In the genomic region with DNA sequence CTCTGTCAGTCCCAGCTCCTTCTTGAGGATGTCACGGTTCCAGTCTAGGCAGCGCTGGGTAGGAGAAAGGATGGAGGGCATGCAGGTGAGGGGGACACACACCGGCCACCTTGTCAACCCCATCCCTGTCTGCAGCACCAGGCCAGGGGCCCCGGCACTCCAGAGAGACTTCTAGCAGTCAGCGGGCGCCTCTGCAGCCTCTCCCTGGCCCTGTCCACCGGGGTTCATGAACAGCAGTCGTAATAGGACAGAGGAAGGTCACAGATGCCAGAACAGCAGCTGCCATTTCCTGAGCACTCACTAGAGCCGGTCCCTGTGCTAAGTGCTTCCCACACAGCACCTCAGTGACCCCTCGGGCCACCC, we compare ENCODE assay signal across 21 cellular contexts. TPM values are rescaled to one million over a fixed set of nuclear protein-coding genes. Genes with fewer than 3 reads are reported as not detected.
DNase-seq lines count a peak whose midpoint lies in the region; ATAC-seq and TF ChIP-seq lines count a peak whose summit lies in the region.
"Had no signal": no experiment of that assay in that cellular context is flagged by ENCODE, and none has a peak within 500 bp of the region (broad histone marks: within the 10 kb centered on the region; RNA-seq: fewer than 3 reads in every experiment).

No MANE protein-coding gene starts in this region.

- H3K4me1 ChIP-seq in neuronal stem cell (ENCODE audit: control insufficient read depth in 2 of 2, insufficient read depth in 1 of 2, low read depth in 1 of 2, low read length in 2 of 2) (no peaks in the 10 kb centered on the region), aorta (ENCODE audit: control insufficient read depth in 1 of 2, insufficient read depth in 2 of 2, low read length in 2 of 2) (no peaks in the 10 kb centered on the region), BE2C (no peaks in the 10 kb centered on the region), mesenchymal stem cell (ENCODE audit: control insufficient read depth, insufficient read depth, low read depth, low read length) (peaks cover 2% of the 10 kb centered on the region)

- intact Hi-C loops in aorta (cut with DNase I) = no loop called here

- H3K18ac ChIP-seq in neuronal stem cell (ENCODE audit: low read length) = no peak overlapping the region
- no peak overlapping the region for H3K18ac ChIP-seq in mesenchymal stem cell (ENCODE audit: low read depth in 1 of 2, low read length in 2 of 2)

- H2BK120ac ChIP-seq in neuronal stem cell (ENCODE audit: low read depth, low read length) (no peak overlapping the region), mesenchymal stem cell (ENCODE audit: low read depth, low read length) (no peak overlapping the region)

- H3K79me1 ChIP-seq in neuronal stem cell (ENCODE audit: low read depth, low read length) (no peaks in the 10 kb centered on the region), mesenchymal stem cell (replicated peaks; ENCODE audit: low read length, poor library complexity, severe bottlenecking) (no peaks in the 10 kb centered on the region)

- WGBS in neuronal stem cell (ENCODE audit: extremely low coverage in 2 of 2, insufficient read length in 2 of 2, insufficient replicate concordance in 1 of 2), 2 donors = no CpG with 5 or more reads among the region's 10 CpGs
- WGBS in aorta, 2 donors = 78% methylated on average over 10 of the region's 10 CpGs
- WGBS in mesenchymal stem cell = 74% methylated on average over 10 of the region's 10 CpGs

- H3K9ac ChIP-seq in neuronal stem cell (ENCODE audit: low read depth, low read length, poor library complexity) (no peak overlapping the region), mesenchymal stem cell (ENCODE audit: low read length) (no peak overlapping the region)

- no peak overlapping the region for H3K27ac ChIP-seq in neuronal stem cell (replicated peaks; ENCODE audit: low read length)
- no peak overlapping the region for H3K27ac ChIP-seq in aorta (ENCODE audit: low read depth in 1 of 2, low read length in 2 of 2)
- no peak overlapping the region for H3K27ac ChIP-seq in mesenchymal stem cell (ENCODE audit: low read length, poor library complexity, severe bottlenecking)
- H3K27ac ChIP-seq: 22Rv1; BLaER1 treated with 17β-estradiol and CSF1 and Interleukin-3, amounts not matched to agents 10 nM and 100 nM had no signal

- H3K9me3 Mint-ChIP-seq in chondrocyte (ENCODE audit: low read depth) = no peaks in the 10 kb centered on the region
- H3K9me3 Mint-ChIP-seq: CD4-positive, alpha-beta T cell; CD8-positive, alpha-beta memory T cell; H9 had no signal

- H2AK5ac ChIP-seq in neuronal stem cell (ENCODE audit: low read depth, low read length) = no peak overlapping the region
- no peak overlapping the region for H2AK5ac ChIP-seq in mesenchymal stem cell (ENCODE audit: low read length, severe bottlenecking)

- H3K4me3 Mint-ChIP-seq in chondrocyte (ENCODE audit: unreplicated experiment) = no peak overlapping the region
- H3K4me3 Mint-ChIP-seq: B cell; CD14-positive monocyte; CD4-positive, alpha-beta T cell; CD8-positive, alpha-beta memory T cell; H9 had no signal

- H3K4ac ChIP-seq in neuronal stem cell (ENCODE audit: low read length) (no peak overlapping the region), mesenchymal stem cell (ENCODE audit: low read depth in 1 of 2, low read length in 2 of 2) (no peak overlapping the region)

- H3K4me2 ChIP-seq in neuronal stem cell (ENCODE audit: insufficient read depth, low read length, poor library complexity, severe bottlenecking) (no peak overlapping the region), mesenchymal stem cell (ENCODE audit: low read length, poor library complexity, severe bottlenecking) (no peak overlapping the region)
- H3K4me2 ChIP-seq: BLaER1 treated with 17β-estradiol and CSF1 and Interleukin-3, amounts not matched to agents 10 nM and 100 nM had no signal

- H4K91ac ChIP-seq in neuronal stem cell (ENCODE audit: low read depth, low read length, poor library complexity) (peak overlapping the region; percentile 20), mesenchymal stem cell (ENCODE audit: low read length) (no peak overlapping the region)

- H4K8ac ChIP-seq in neuronal stem cell (ENCODE audit: low read depth, low read length) = no peak overlapping the region
- H4K8ac ChIP-seq in mesenchymal stem cell (ENCODE audit: low read length) = no peak overlapping the region

- ATAC-seq in aorta (ENCODE audit: low FRiP score) = peak; percentile 29
- ATAC-seq: HCT116 had no signal

- H3K27me3 ChIP-seq in neuronal stem cell (ENCODE audit: control insufficient read depth in 3 of 3, insufficient read depth in 3 of 3, low read depth in 1 of 3, low read length in 3 of 3) (peaks cover 0 to 15% (median 0%) of the 10 kb centered on the region in 3 experiments), aorta (ENCODE audit: control insufficient read depth in 1 of 2, insufficient read depth in 2 of 2, low read length in 1 of 2) (no peaks in the 10 kb centered on the region), BE2C (no peaks in the 10 kb centered on the region), mesenchymal stem cell (ENCODE audit: control insufficient read depth in 1 of 2, insufficient read depth in 1 of 2, low read length in 2 of 2) (peaks cover 0 to 68% of the 10 kb centered on the region in 2 experiments)
- H3K27me3 ChIP-seq: BLaER1 treated with 17β-estradiol and CSF1 and Interleukin-3, amounts not matched to agents 10 nM and 100 nM had no signal

- DNase-seq in NCI-H82 (lab: John Stamatoyannopoulos, UW) = peak; percentile 10
- DNase-seq in NCI-H82 treated with DMSO at 0.1 percent for 48 hours (lab: John Stamatoyannopoulos, UW; ENCODE audit: unreplicated experiment) = no peak
- DNase-seq in chondrocyte (ENCODE audit: low spot score) = peak; percentile 77
- DNase-seq in neuronal stem cell (ENCODE audit: low spot score) = no peak
- no peak for DNase-seq in aorta
- DNase-seq in NCI-H2107 (lab: John Stamatoyannopoulos, UW) = no peak
- DNase-seq in BE2C = no peak
- DNase-seq in mesenchymal stem cell = no peak
- DNase-seq: CD4-positive, alpha-beta T cell; CD8-positive, alpha-beta memory T cell; DMS 273 treated with DMSO at 0.1 percent for 48 hours; DMS79; GF-D8; GOT3; H9 had no signal

- H2BK12ac ChIP-seq in neuronal stem cell (ENCODE audit: low read length) (no peak overlapping the region), mesenchymal stem cell (ENCODE audit: low read length in 2 of 2) (no peak overlapping the region)

- TF ChIP-seq CTCF in chondrocyte (IDR thresholded peaks at IDR 0.05) (no peak), BE2C (IDR thresholded peaks at IDR 0.05; ENCODE audit: low read depth, low read length) (no peak)

- H3K4me1 Mint-ChIP-seq in chondrocyte (ENCODE audit: low read depth) = no peaks in the 10 kb centered on the region
- H3K4me1 Mint-ChIP-seq: B cell; CD8-positive, alpha-beta memory T cell; H9 had no signal

- H2BK15ac ChIP-seq in neuronal stem cell (ENCODE audit: low read length) (no peak overlapping the region), mesenchymal stem cell (ENCODE audit: low read depth, poor library complexity, severe bottlenecking) (no peak overlapping the region)

- no peaks in the 10 kb centered on the region for H3K36me3 Mint-ChIP-seq in chondrocyte (ENCODE audit: low read depth)
- H3K36me3 Mint-ChIP-seq: CD8-positive, alpha-beta memory T cell had no signal

- H2AFZ ChIP-seq in neuronal stem cell (ENCODE audit: low read length) (no peak overlapping the region), mesenchymal stem cell (ENCODE audit: low read depth, low read length) (no peak overlapping the region)

- H2BK5ac ChIP-seq in neuronal stem cell (ENCODE audit: low read length) (no peak overlapping the region), mesenchymal stem cell (ENCODE audit: low read depth, low read length, poor library complexity, severe bottlenecking) (no peak overlapping the region)

- H3K4me3 ChIP-seq in neuronal stem cell (ENCODE audit: low read length in 2 of 2) (peak overlapping the region in 1 of 2 donors; percentile 30), aorta (ENCODE audit: low read length in 2 of 2) (no peak overlapping the region), BE2C (ENCODE audit: low read depth, low read length) (no peak overlapping the region), mesenchymal stem cell (ENCODE audit: insufficient read depth in 1 of 2, low read depth in 1 of 2, low read length in 2 of 2) (no peak overlapping the region)
- H3K4me3 ChIP-seq: BLaER1 treated with 17β-estradiol and CSF1 and Interleukin-3, amounts not matched to agents 10 nM and 100 nM had no signal

- H3K23ac ChIP-seq in neuronal stem cell (ENCODE audit: low read depth, low read length, poor library complexity) (no peak overlapping the region), mesenchymal stem cell (ENCODE audit: low read length in 2 of 2) (no peak overlapping the region)

- H3K36me3 ChIP-seq in neuronal stem cell (replicated peaks in 1 of 2; ENCODE audit: control insufficient read depth in 2 of 2, insufficient read depth in 2 of 2, low read length in 2 of 2) (no peaks in the 10 kb centered on the region), aorta (ENCODE audit: control insufficient read depth in 1 of 2, insufficient read depth in 2 of 2, low read length in 1 of 2) (no peaks in the 10 kb centered on the region), BE2C (no peaks in the 10 kb centered on the region), mesenchymal stem cell (ENCODE audit: control insufficient read depth in 1 of 2, insufficient read depth in 2 of 2, low read depth in 1 of 2, low read length in 2 of 2) (peaks cover 0 to 60% of the 10 kb centered on the region in 2 experiments)

- no peak overlapping the region for H3K14ac ChIP-seq in neuronal stem cell (ENCODE audit: low read length)
- no peak overlapping the region for H3K14ac ChIP-seq in mesenchymal stem cell (ENCODE audit: low read length in 2 of 2)

- H3K27me3 Mint-ChIP-seq in chondrocyte (ENCODE audit: low read depth) = no peaks in the 10 kb centered on the region
- H3K27me3 Mint-ChIP-seq: CD4-positive, alpha-beta T cell had no signal

- no peak overlapping the region for H3K27ac Mint-ChIP-seq in chondrocyte (ENCODE audit: unreplicated experiment)
- H3K27ac Mint-ChIP-seq: B cell; CD4-positive, alpha-beta T cell; CD8-positive, alpha-beta memory T cell; H9 had no signal

- H3K9me3 ChIP-seq in neuronal stem cell (replicated peaks in 1 of 2; ENCODE audit: control insufficient read depth in 2 of 2, insufficient read depth in 1 of 2, low read depth in 1 of 2, low read length in 2 of 2) (no peaks in the 10 kb centered on the region), aorta (ENCODE audit: control insufficient read depth, low read length) (peaks cover 1% of the 10 kb centered on the region), BE2C (no peaks in the 10 kb centered on the region), mesenchymal stem cell (ENCODE audit: control insufficient read depth, low read length) (peaks cover under 1% of the 10 kb centered on the region)

RNA-seq across cellular contexts. Expression of a gene that starts 16.3 kb away (rescaled TPM):
- total RNA-seq in chondrocyte (54.7 to 70.1 TPM (median 57.7 TPM) in 3 replicates), aorta (10 to 100 TPM; 55.1 to 71.6 TPM)
- 64.9 TPM for polyA plus RNA-seq in neuronal stem cell (2013, experiment 1 of 2)
- polyA plus RNA-seq in neuronal stem cell (2013, experiment 2 of 2) = 62.5 TPM
- polyA plus RNA-seq in aorta = 100 to 1,000 TPM in 1 of 2 donors, 10 to 100 TPM in 1; 71.8 to 130 TPM
- polyA plus RNA-seq in BE2C (2012; ENCODE audit: insufficient read depth, insufficient read length, low read depth) = 127 TPM
- 106 TPM for polyA plus RNA-seq in mesenchymal stem cell (2013, experiment 1 of 2)
- 107 TPM for polyA plus RNA-seq in mesenchymal stem cell (2013, experiment 2 of 2)

RNA-seq across cellular contexts. Expression of a gene that starts 49.1 kb away (rescaled TPM):
- total RNA-seq in chondrocyte (20.9 to 74.9 TPM (median 72.6 TPM) in 3 replicates), aorta (1 to 10 TPM; 1.8 to 2.2 TPM)
- 0.43 TPM for polyA plus RNA-seq in neuronal stem cell (2013, experiment 1 of 2)
- 0.64 TPM for polyA plus RNA-seq in neuronal stem cell (2013, experiment 2 of 2)
- 1 to 10 TPM in 1 of 2 donors, under 1 TPM in 1; 0.87 to 2.9 TPM for polyA plus RNA-seq in aorta
- not detected for polyA plus RNA-seq in BE2C (2012; ENCODE audit: insufficient read depth, insufficient read length, low read depth)
- polyA plus RNA-seq in mesenchymal stem cell (2013, experiment 1 of 2) = 0.04 TPM
- 0.03 TPM for polyA plus RNA-seq in mesenchymal stem cell (2013, experiment 2 of 2)
- total RNA-seq: CD8-positive, alpha-beta memory T cell had no signal
- polyA plus RNA-seq: AG04450; CD8-positive, alpha-beta memory T cell had no signal

RNA-seq across cellular contexts. Expression of a gene that starts 58.4 kb away (rescaled TPM):
- total RNA-seq in chondrocyte (52.1 to 60.8 TPM (median 54.4 TPM) in 3 replicates), aorta (10 to 100 TPM; 28.0 to 36.7 TPM)
- 32.6 TPM for polyA plus RNA-seq in neuronal stem cell (2013, experiment 1 of 2)
- 31.1 TPM for polyA plus RNA-seq in neuronal stem cell (2013, experiment 2 of 2)
- 10 to 100 TPM in 1 of 2 donors, 1 to 10 TPM in 1; 9.4 to 27.8 TPM for polyA plus RNA-seq in aorta
- 58.5 TPM for polyA plus RNA-seq in BE2C (2012; ENCODE audit: insufficient read depth, insufficient read length, low read depth)
- polyA plus RNA-seq in mesenchymal stem cell (2013, experiment 1 of 2) = 27.8 TPM
- 27.3 TPM for polyA plus RNA-seq in mesenchymal stem cell (2013, experiment 2 of 2)

Comparison
In these comparisons a context has a peak if more than half of its experiments do, and no peak if none do; other contexts are left out.
1. DNase-seq: peak in NCI-H82 (single experiment) and chondrocyte (single experiment); none in NCI-H82 treated with DMSO at 0.1 percent for 48 hours (single experiment), neuronal stem cell (single experiment), aorta (0 of 2), NCI-H2107 (single experiment), BE2C (single experiment) and mesenchymal stem cell (single experiment).